Comparison of ENCODE assay signal across 27 cellular contexts in genomic region chr16:9827062-9827752, GRCh38.
"Had no signal": no experiment of that assay in that cellular context is flagged by ENCODE, and none has a peak within 500 bp of the region (broad histone marks: within the 10 kb centered on the region; RNA-seq: fewer than 3 reads in every experiment).

No MANE protein-coding gene starts in this region.

- H3K4me3 ChIP-seq: coronary artery, dorsolateral prefrontal cortex, gastrocnemius medialis, heart right ventricle, lung, psoas muscle, spleen, tibial artery, upper lobe of left lung, uterus had no signal

- H3K27ac ChIP-seq: coronary artery, gastrocnemius medialis, heart right ventricle, neutrophil, psoas muscle, spleen, tibial artery, upper lobe of left lung, uterus had no signal

- H3K9me3 Mint-ChIP-seq: nephron progenitor cell; stimulated activated memory B cell treated with anti-CD40 and anti-IgM and Interleukin-4, amounts not matched to agents 10 μg/mL and 1 μg/mL and 100 μg/mL, for 72 hours; stimulated activated naive CD8-positive, alpha-beta T cell treated with anti-CD3 and anti-CD28 coated beads, Interleukin-15, Interleukin-2, amounts not matched to agents 100 ng/mL and 50 ng/mL, for 24 hours had no signal

- H3K36me3 Mint-ChIP-seq: immature natural killer cell; naive thymus-derived CD4-positive, alpha-beta T cell; stimulated activated memory B cell treated with anti-CD40 and anti-IgM and Interleukin-4, amounts not matched to agents 10 μg/mL and 1 μg/mL and 100 μg/mL, for 72 hours had no signal

- H3K27me3 ChIP-seq: dorsolateral prefrontal cortex, neutrophil, tibial artery, upper lobe of left lung, uterus had no signal

- H3K36me3 ChIP-seq: gastrocnemius medialis, heart right ventricle, neutrophil, spleen, tibial artery, upper lobe of left lung, uterus had no signal

- H3K27ac Mint-ChIP-seq: immature natural killer cell; naive thymus-derived CD4-positive, alpha-beta T cell; nephron progenitor cell; stimulated activated memory B cell treated with anti-CD40 and anti-IgM and Interleukin-4, amounts not matched to agents 10 μg/mL and 1 μg/mL and 100 μg/mL, for 72 hours; stimulated activated naive CD8-positive, alpha-beta T cell treated with anti-CD3 and anti-CD28 coated beads, Interleukin-15, Interleukin-2, amounts not matched to agents 100 ng/mL and 50 ng/mL, for 24 hours had no signal

- H3K4me1 ChIP-seq: gastrocnemius medialis, heart right ventricle, psoas muscle, spleen, tibial artery, upper lobe of left lung, uterus had no signal

- H3K9me3 ChIP-seq: gastrocnemius medialis, heart right ventricle, neutrophil, psoas muscle, spleen, tibial artery, upper lobe of left lung, uterus had no signal

- H3K4me1 Mint-ChIP-seq: immature natural killer cell; naive thymus-derived CD4-positive, alpha-beta T cell; stimulated activated memory B cell treated with anti-CD40 and anti-IgM and Interleukin-4, amounts not matched to agents 10 μg/mL and 1 μg/mL and 100 μg/mL, for 72 hours had no signal

- H3K4me3 Mint-ChIP-seq: immature natural killer cell; naive thymus-derived CD4-positive, alpha-beta T cell; nephron progenitor cell; stimulated activated memory B cell treated with anti-CD40 and anti-IgM and Interleukin-4, amounts not matched to agents 10 μg/mL and 1 μg/mL and 100 μg/mL, for 72 hours; stimulated activated naive CD8-positive, alpha-beta T cell treated with anti-CD3 and anti-CD28 coated beads, Interleukin-15, Interleukin-2, amounts not matched to agents 100 ng/mL and 50 ng/mL, for 24 hours had no signal

- ATAC-seq: esophagus mucosa; gastrocnemius medialis; heart right ventricle; left colon; left ventricle myocardium superior; naive thymus-derived CD4-positive, alpha-beta T cell; psoas muscle; sciatic nerve; stimulated activated memory B cell treated with anti-CD40 and anti-IgM and Interleukin-4, amounts not matched to agents 10 μg/mL and 1 μg/mL and 100 μg/mL, for 72 hours had no signal

- DNase-seq: dorsolateral prefrontal cortex; effector CD8-positive, alpha-beta T cell; gastrocnemius medialis; heart right ventricle; hypothalamus; immature natural killer cell; kidney; left colon; left ventricle myocardium superior; naive thymus-derived CD4-positive, alpha-beta T cell; nephron progenitor cell; psoas muscle; retina; spleen; stimulated activated CD4-positive, alpha-beta T cell treated with anti-CD3 and anti-CD28 coated beads, Interleukin-15, amount 100 ng/mL, for 24 hours; stimulated activated CD4-positive, alpha-beta T cell treated with anti-CD3 and anti-CD28 coated beads, Interleukin-1b, Interleukin-23, amount 100 ng/mL, for 48 hours; stimulated activated CD4-positive, alpha-beta T cell treated with anti-CD3 and anti-CD28 coated beads, Interleukin-4, amount 100 ng/mL, for 24 hours; tibial artery; upper lobe of left lung; uterus had no signal

- H3K27me3 Mint-ChIP-seq: stimulated activated memory B cell treated with anti-CD40 and anti-IgM and Interleukin-4, amounts not matched to agents 10 μg/mL and 1 μg/mL and 100 μg/mL, for 72 hours; stimulated activated naive CD8-positive, alpha-beta T cell treated with anti-CD3 and anti-CD28 coated beads, Interleukin-15, Interleukin-2, amounts not matched to agents 100 ng/mL and 50 ng/mL, for 24 hours had no signal
